In genomic region chr18:39424261-39424660, GRCh38 we compare ENCODE assay signal across 29 cellular contexts.
"Had no signal": no experiment of that assay in that cellular context is flagged by ENCODE, and none has a peak within 500 bp of the region (broad histone marks: within the 10 kb centered on the region; RNA-seq: fewer than 3 reads in every experiment).

No MANE protein-coding gene starts in this region.

- H3K4me3 Mint-ChIP-seq: naive thymus-derived CD8-positive, alpha-beta T cell; natural killer cell treated with Interleukin-12 subunit alpha and Interleukin-12 subunit beta and Interleukin-15 and Interleukin-18, amount 100 ng/mL, for 72 hours; neural progenitor cell; stimulated activated effector memory CD8-positive, alpha-beta T cell treated with anti-CD3 and anti-CD28 coated beads, Interleukin-12 subunit alpha, Interleukin-12 subunit beta, amount 100 ng/mL, for 72 hours; stimulated activated naive B cell treated with anti-CD40 and anti-IgM and Interleukin-4, amounts not matched to agents 10 μg/mL and 1 μg/mL and 100 μg/mL, for 72 hours; stimulated activated naive CD8-positive, alpha-beta T cell treated with anti-CD3 and anti-CD28 coated beads, Interleukin-15, amount 100 ng/mL, for 72 hours; type B pancreatic cell had no signal

- H3K9ac ChIP-seq: neural progenitor cell, parathyroid adenoma had no signal

- H3K4me2 ChIP-seq: neural progenitor cell had no signal

- H3K27ac Mint-ChIP-seq: naive thymus-derived CD8-positive, alpha-beta T cell; natural killer cell treated with Interleukin-12 subunit alpha and Interleukin-12 subunit beta and Interleukin-15 and Interleukin-18, amount 100 ng/mL, for 72 hours; neural progenitor cell; progenitor cell of endocrine pancreas; stimulated activated effector memory CD8-positive, alpha-beta T cell treated with anti-CD3 and anti-CD28 coated beads, Interleukin-12 subunit alpha, Interleukin-12 subunit beta, amount 100 ng/mL, for 72 hours; stimulated activated naive B cell treated with anti-CD40 and anti-IgM and Interleukin-4, amounts not matched to agents 10 μg/mL and 1 μg/mL and 100 μg/mL, for 72 hours; stimulated activated naive CD8-positive, alpha-beta T cell treated with anti-CD3 and anti-CD28 coated beads, Interleukin-15, amount 100 ng/mL, for 72 hours; type B pancreatic cell had no signal

- H3K36me3 ChIP-seq: neural progenitor cell, ovary, right lobe of liver, sigmoid colon, suprapubic skin, tibial artery, transverse colon, upper lobe of right lung, uterus had no signal

- ATAC-seq: naive thymus-derived CD8-positive, alpha-beta T cell; natural killer cell treated with Interleukin-12 subunit alpha and Interleukin-12 subunit beta and Interleukin-15 and Interleukin-18, amount 100 ng/mL, for 72 hours; psoas muscle; right cardiac atrium; right lobe of liver; stimulated activated effector memory CD8-positive, alpha-beta T cell treated with anti-CD3 and anti-CD28 coated beads, Interleukin-12 subunit alpha, Interleukin-12 subunit beta, amount 100 ng/mL, for 72 hours; stimulated activated naive B cell treated with anti-CD40 and anti-IgM and Interleukin-4, amounts not matched to agents 10 μg/mL and 1 μg/mL and 100 μg/mL, for 72 hours; stimulated activated naive CD8-positive, alpha-beta T cell treated with anti-CD3 and anti-CD28 coated beads, Interleukin-15, amount 100 ng/mL, for 72 hours; stimulated activated naive CD8-positive, alpha-beta T cell treated with anti-CD3 and anti-CD28 coated beads, Interleukin-15, Interleukin-2, amounts not matched to agents 100 U/mL and 50 U/mL, for 24 hours; upper lobe of right lung had no signal

- H3K27me3 ChIP-seq: neural progenitor cell, ovary, right lobe of liver, sigmoid colon, suprapubic skin, testis, tibial artery, transverse colon, upper lobe of right lung, uterus had no signal

- H2AFZ ChIP-seq: parathyroid adenoma had no signal

- H3K36me3 Mint-ChIP-seq: naive thymus-derived CD8-positive, alpha-beta T cell; stimulated activated effector memory CD8-positive, alpha-beta T cell treated with anti-CD3 and anti-CD28 coated beads, Interleukin-12 subunit alpha, Interleukin-12 subunit beta, amount 100 ng/mL, for 72 hours; stimulated activated naive B cell treated with anti-CD40 and anti-IgM and Interleukin-4, amounts not matched to agents 10 μg/mL and 1 μg/mL and 100 μg/mL, for 72 hours; type B pancreatic cell had no signal

- DNase-seq: naive thymus-derived CD8-positive, alpha-beta T cell; occipital lobe; ovary; posterior cingulate gyrus; psoas muscle; right cardiac atrium; right lobe of liver; sigmoid colon; small intestine; stimulated activated CD4-positive, alpha-beta T cell treated with anti-CD3 and anti-CD28 coated beads, Interleukin-15, amount 100 ng/mL, for 24 hours; stimulated activated CD4-positive, alpha-beta T cell treated with anti-CD3 and anti-CD28 coated beads, Interleukin-2, amount 100 ng/mL, for 24 hours; stimulated activated CD4-positive, alpha-beta T cell treated with anti-CD3 and anti-CD28 coated beads, Interleukin-2, amount 100 ng/mL, for 48 hours; stimulated activated CD4-positive, alpha-beta T cell treated with anti-CD3 and anti-CD28 coated beads, Interleukin-4, amount 100 ng/mL, for 24 hours; stimulated activated naive B cell treated with anti-CD40 and anti-IgM and Interleukin-4, amounts not matched to agents 10 μg/mL and 1 μg/mL and 100 μg/mL, for 72 hours; stimulated activated naive CD8-positive, alpha-beta T cell treated with anti-CD3 and anti-CD28 coated beads, Interleukin-15, amount 100 ng/mL, for 72 hours; stimulated activated naive CD8-positive, alpha-beta T cell treated with anti-CD3 and anti-CD28 coated beads, Interleukin-15, Interleukin-2, amounts not matched to agents 100 U/mL and 50 U/mL, for 24 hours; substantia nigra; testis; tibial artery; transverse colon; upper lobe of right lung; uterus had no signal

- H3K4me3 ChIP-seq: neural progenitor cell, ovary, psoas muscle, right lobe of liver, sigmoid colon, suprapubic skin, testis, tibial artery, transverse colon, upper lobe of right lung, uterus had no signal

- H3K27ac ChIP-seq: neural progenitor cell, ovary, parathyroid adenoma, psoas muscle, right lobe of liver, sigmoid colon, suprapubic skin, testis, tibial artery, transverse colon, upper lobe of right lung, uterus had no signal

- H3K9me3 ChIP-seq: ovary, psoas muscle, right lobe of liver, sigmoid colon, suprapubic skin, testis, tibial artery, transverse colon, upper lobe of right lung, uterus had no signal

- H3K4me1 Mint-ChIP-seq: naive thymus-derived CD8-positive, alpha-beta T cell; stimulated activated effector memory CD8-positive, alpha-beta T cell treated with anti-CD3 and anti-CD28 coated beads, Interleukin-12 subunit alpha, Interleukin-12 subunit beta, amount 100 ng/mL, for 72 hours; stimulated activated naive B cell treated with anti-CD40 and anti-IgM and Interleukin-4, amounts not matched to agents 10 μg/mL and 1 μg/mL and 100 μg/mL, for 72 hours; stimulated activated naive CD8-positive, alpha-beta T cell treated with anti-CD3 and anti-CD28 coated beads, Interleukin-15, amount 100 ng/mL, for 72 hours had no signal

- H3K27me3 Mint-ChIP-seq: naive thymus-derived CD8-positive, alpha-beta T cell; natural killer cell treated with Interleukin-12 subunit alpha and Interleukin-12 subunit beta and Interleukin-15 and Interleukin-18, amount 100 ng/mL, for 72 hours; progenitor cell of endocrine pancreas; stimulated activated naive B cell treated with anti-CD40 and anti-IgM and Interleukin-4, amounts not matched to agents 10 μg/mL and 1 μg/mL and 100 μg/mL, for 72 hours; stimulated activated naive CD8-positive, alpha-beta T cell treated with anti-CD3 and anti-CD28 coated beads, Interleukin-15, amount 100 ng/mL, for 72 hours; type B pancreatic cell had no signal

- H3K4me1 ChIP-seq: neural progenitor cell, parathyroid adenoma, psoas muscle, right lobe of liver, sigmoid colon, suprapubic skin, testis, tibial artery, transverse colon, upper lobe of right lung, uterus had no signal

- H3K79me2 ChIP-seq: parathyroid adenoma had no signal
